In the genomic region with DNA sequence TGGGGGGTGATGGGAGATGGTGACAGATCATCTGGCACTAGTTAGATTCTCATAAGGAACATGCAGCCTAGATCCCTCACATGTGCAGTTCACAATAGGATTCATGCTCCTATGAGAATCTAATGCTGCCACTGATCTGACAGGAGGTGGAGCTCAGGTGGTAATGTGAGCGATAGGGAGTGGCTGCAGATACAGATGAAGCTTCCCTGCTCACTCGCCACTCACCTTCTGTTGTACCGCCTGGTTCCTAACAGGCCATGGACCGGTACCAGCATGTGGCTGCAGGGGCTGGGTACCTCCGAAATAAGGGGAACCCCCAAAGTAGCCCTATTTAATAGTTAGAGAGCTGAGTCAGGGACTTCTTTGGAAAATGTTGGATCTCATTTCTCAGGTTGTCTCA, we compare ENCODE assay signal across 15 cellular contexts.
A peak's percentile ranks its signal among the peaks of the same experiment; 100 is the strongest.
DNase-seq lines count a peak whose midpoint lies in the region; ATAC-seq and TF ChIP-seq lines count a peak whose summit lies in the region.
"Had no signal": no experiment of that assay in that cellular context is flagged by ENCODE, and none has a peak within 500 bp of the region (broad histone marks: within the 10 kb centered on the region; RNA-seq: fewer than 3 reads in every experiment).

No MANE protein-coding gene starts in this region.

- intact Hi-C loops in Caco-2 (cut with micrococcal nuclease; ENCODE audit: unreplicated experiment): no loop called here

- no peak for TF ChIP-seq CTCF in Caco-2 (IDR thresholded peaks at IDR 0.05; ENCODE audit: insufficient read depth in 1 of 2, low read depth in 1 of 2, low read length in 1 of 2, severe bottlenecking in 1 of 2, unreplicated experiment in 1 of 2)
- TF ChIP-seq CTCF in HEK293 (tag by site-specific recombination; IDR thresholded peaks at IDR 0.05): no peak

- H2AFZ ChIP-seq in Karpas-422 (ENCODE audit: low read length): no peak overlapping the region

- no peaks in the 10 kb centered on the region for H3K9me3 Mint-ChIP-seq in Caco-2 (ENCODE audit: unreplicated experiment)
- H3K9me3 Mint-ChIP-seq: CD4-positive, alpha-beta T cell; CD8-positive, alpha-beta T cell had no signal

- DNase-seq in Caco-2 (no peak), islet precursor cell (peak; percentile 7), Karpas-422 (no peak)
- DNase-seq: AML-193; CD4-positive, alpha-beta T cell; CD8-positive, alpha-beta T cell; DMS79 treated with DMSO at 0.1 percent for 48 hours; GF-D8 had no signal

- no peaks in the 10 kb centered on the region for H3K27me3 Mint-ChIP-seq in Caco-2 (ENCODE audit: insufficient read depth, unreplicated experiment)
- H3K27me3 Mint-ChIP-seq: B cell; CD4-positive, alpha-beta T cell had no signal

- H3K9me3 ChIP-seq in Caco-2 (no peaks in the 10 kb centered on the region), HEK293 (ENCODE audit: control insufficient read depth, insufficient read depth, low read depth, low read length) (no peaks in the 10 kb centered on the region), Karpas-422 (ENCODE audit: low read length) (no peaks in the 10 kb centered on the region)
- H3K9me3 ChIP-seq: A549 had no signal

- ATAC-seq in HG02852 (IDR thresholded peaks at IDR 0.05; ENCODE audit: unreplicated experiment): no peak
- ATAC-seq: A549; CD8-positive, alpha-beta T cell had no signal

- H3K9ac ChIP-seq in Karpas-422 (ENCODE audit: low read length): no peak overlapping the region
- H3K9ac ChIP-seq: BLaER1 treated with 17β-estradiol and CSF1 and Interleukin-3, amounts not matched to agents 10 nM and 100 nM had no signal

- no peaks in the 10 kb centered on the region for H4K20me1 ChIP-seq in Karpas-422 (ENCODE audit: insufficient read depth, low read depth, low read length)
- H4K20me1 ChIP-seq: BLaER1 treated with 17β-estradiol and CSF1 and Interleukin-3, amounts not matched to agents 10 nM and 100 nM had no signal

- H3K4me1 Mint-ChIP-seq in Caco-2 (ENCODE audit: low read depth, unreplicated experiment): peaks cover 15% of the 10 kb centered on the region
- H3K4me1 Mint-ChIP-seq: B cell had no signal

- H3K4me3 ChIP-seq in Caco-2 (ENCODE audit: low read depth, low read length): no peak overlapping the region
- H3K4me3 ChIP-seq in HEK293 (ENCODE audit: low read depth, low read length): no peak overlapping the region
- H3K4me3 ChIP-seq in Karpas-422 (ENCODE audit: low read length): no peak overlapping the region
- H3K4me3 ChIP-seq: A549; BLaER1 treated with 17β-estradiol and CSF1 and Interleukin-3, amounts not matched to agents 10 nM and 100 nM had no signal

- no TSS peak for BruUV-seq in Caco-2 (replicated peaks; lab: Mats Ljungman, UMichigan)

- H3K36me3 Mint-ChIP-seq in Caco-2 (ENCODE audit: insufficient read depth, unreplicated experiment): no peaks in the 10 kb centered on the region
- H3K36me3 Mint-ChIP-seq: CD8-positive, alpha-beta T cell had no signal

- H3K36me3 ChIP-seq in Caco-2 (ENCODE audit: control insufficient read depth, insufficient read depth, low read length) (no peaks in the 10 kb centered on the region), HEK293 (ENCODE audit: control insufficient read depth in 2 of 2, insufficient read depth in 1 of 2, low read length in 2 of 2) (no peaks in the 10 kb centered on the region), Karpas-422 (ENCODE audit: insufficient read depth, low read length) (no peaks in the 10 kb centered on the region)
- H3K36me3 ChIP-seq: BLaER1 treated with 17β-estradiol and CSF1 and Interleukin-3, amounts not matched to agents 10 nM and 100 nM had no signal

- H3K4me2 ChIP-seq in Karpas-422 (ENCODE audit: low read depth, low read length, poor library complexity, severe bottlenecking): no peak overlapping the region
- H3K4me2 ChIP-seq: A549 had no signal

- no peaks in the 10 kb centered on the region for H3K79me2 ChIP-seq in Karpas-422 (ENCODE audit: low read length)

- CTCF ChIA-PET in Caco-2 (lab: Charles Lee) (no interaction called here), HEK293 (lab: Yijun Ruan, JAX) (no interaction called here)

- H3K27ac Mint-ChIP-seq in Caco-2 (ENCODE audit: unreplicated experiment): no peak overlapping the region
- H3K27ac Mint-ChIP-seq: B cell; CD4-positive, alpha-beta T cell; CD8-positive, alpha-beta T cell had no signal

- peak overlapping the region; percentile 24 for H3K4me3 Mint-ChIP-seq in Caco-2 (ENCODE audit: unreplicated experiment)
- H3K4me3 Mint-ChIP-seq: B cell; CD4-positive, alpha-beta T cell; CD8-positive, alpha-beta T cell had no signal

- H3K4me1 ChIP-seq in Caco-2 (peaks cover 26% of the 10 kb centered on the region), HEK293 (ENCODE audit: control insufficient read depth, insufficient read depth, low read length) (no peaks in the 10 kb centered on the region), Karpas-422 (ENCODE audit: low read length) (no peaks in the 10 kb centered on the region)

- no peaks in the 10 kb centered on the region for H3K9me2 ChIP-seq in Karpas-422 (replicated peaks; ENCODE audit: insufficient read depth, low read length)

- no peak overlapping the region for H3K27ac ChIP-seq in HEK293 (ENCODE audit: extremely low read depth, low read depth, low read length)
- H3K27ac ChIP-seq in Karpas-422 (ENCODE audit: low read length): no peak overlapping the region
- H3K27ac ChIP-seq: 22Rv1; BLaER1 treated with 17β-estradiol and CSF1 and Interleukin-3, amounts not matched to agents 10 nM and 100 nM; C4-2B had no signal

- POLR2A ChIA-PET in Caco-2 (lab: Charles Lee) (no interaction called here), HEK293 (lab: Yijun Ruan, JAX) (no interaction called here)

- H3K27me3 ChIP-seq in Caco-2 (replicated peaks; ENCODE audit: control insufficient read depth, insufficient read depth, low read length) (no peaks in the 10 kb centered on the region), Karpas-422 (ENCODE audit: low read length) (no peaks in the 10 kb centered on the region)
- H3K27me3 ChIP-seq: BLaER1 treated with 17β-estradiol and CSF1 and Interleukin-3, amounts not matched to agents 10 nM and 100 nM had no signal

TF ChIP-seq in HEK293, 187 proteins besides CTCF, POLR2A, EP300 and RAD21:
- TF ChIP-seq, protein P1, sequence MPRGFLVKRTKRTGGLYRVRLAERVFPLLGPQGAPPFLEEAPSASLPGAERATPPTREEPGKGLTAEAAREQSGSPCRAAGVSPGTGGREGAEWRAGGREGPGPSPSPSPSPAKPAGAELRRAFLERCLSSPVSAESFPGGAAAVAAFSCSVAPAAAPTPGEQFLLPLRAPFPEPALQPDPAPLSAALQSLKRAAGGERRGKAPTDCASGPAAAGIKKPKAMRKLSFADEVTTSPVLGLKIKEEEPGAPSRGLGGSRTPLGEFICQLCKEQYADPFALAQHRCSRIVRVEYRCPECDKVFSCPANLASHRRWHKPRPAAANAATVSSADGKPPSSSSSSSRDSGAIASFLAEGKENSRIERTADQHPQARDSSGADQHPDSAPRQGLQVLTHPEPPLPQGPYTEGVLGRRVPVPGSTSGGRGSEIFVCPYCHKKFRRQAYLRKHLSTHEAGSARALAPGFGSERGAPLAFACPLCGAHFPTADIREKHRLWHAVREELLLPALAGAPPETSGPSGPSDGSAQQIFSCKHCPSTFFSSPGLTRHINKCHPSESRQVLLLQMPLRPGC (tag by site-specific recombination; IDR thresholded peaks at IDR 0.05): no peak
- peak; percentile 99 for TF ChIP-seq ZNF610 (tag by site-specific recombination; IDR thresholded peaks at IDR 0.05; ENCODE audit: borderline replicate concordance)
